In genomic region chr7:787332-788240, GRCh38 we compare ENCODE assay signal across 22 cellular contexts. TPM values are rescaled to one million over a fixed set of nuclear protein-coding genes. Genes with fewer than 3 reads are reported as not detected.
DNase-seq lines count a peak whose midpoint lies in the region; ATAC-seq and TF ChIP-seq lines count a peak whose summit lies in the region.
"Had no signal": no experiment of that assay in that cellular context is flagged by ENCODE, and none has a peak within 500 bp of the region (broad histone marks: within the 10 kb centered on the region; RNA-seq: fewer than 3 reads in every experiment).

No MANE protein-coding gene starts in this region.

- no peak overlapping the region for H3K4me2 ChIP-seq in PC-9

- no TSS peak for BruUV-seq in PC-9 (replicated peaks; lab: Mats Ljungman, UMichigan)

- H3F3A ChIP-seq in PC-9 (ENCODE audit: insufficient read depth, low read depth) = peaks cover 13% of the 10 kb centered on the region

- H3K4me1 ChIP-seq in PC-9 (replicated peaks; ENCODE audit: insufficient read depth) (no peaks in the 10 kb centered on the region), endodermal cell (ENCODE audit: control insufficient read depth, insufficient read depth, low read length) (no peaks in the 10 kb centered on the region), gastroesophageal sphincter (peaks cover 0 to 25% (median 0%) of the 10 kb centered on the region in 3 donors)

- TF ChIP-seq CTCF in PC-9 (conservative IDR thresholded peaks at IDR 0.05) (peak; percentile 22; the same call in 1 of the 2 replicates), endodermal cell (conservative IDR thresholded peaks at IDR 0.05) (peak; percentile 47), type B pancreatic cell (conservative IDR thresholded peaks at IDR 0.05) (peak; percentile 25), gastroesophageal sphincter (IDR thresholded peaks at IDR 0.05) (no peak)

- peaks cover 14% of the 10 kb centered on the region; the same call in 1 of the 2 replicates for H3K36me3 ChIP-seq in PC-9 (ENCODE audit: low read depth)
- peaks cover 34% of the 10 kb centered on the region for H3K36me3 ChIP-seq in endodermal cell (ENCODE audit: control insufficient read depth, insufficient read depth, low read length)
- peaks cover 0 to 39% of the 10 kb centered on the region in 2 donors for H3K36me3 ChIP-seq in gastroesophageal sphincter

- no peak overlapping the region for H3K4me3 ChIP-seq in PC-9
- H3K4me3 ChIP-seq in endodermal cell (ENCODE audit: low read length) = no peak overlapping the region
- no peak overlapping the region for H3K4me3 ChIP-seq in gastroesophageal sphincter
- H3K4me3 ChIP-seq: cardiac muscle cell, upper lobe of left lung had no signal

- TF ChIP-seq EP300 in gastroesophageal sphincter (IDR thresholded peaks at IDR 0.05) = no peak

- peaks cover 2% of the 10 kb centered on the region; the same call in 1 of the 2 replicates for H4K20me1 ChIP-seq in PC-9 (ENCODE audit: insufficient read depth)

- POLR2A ChIA-PET in PC-9 (lab: Charles Lee; ENCODE audit: unreplicated experiment) = interaction anchor here (1.0 kb wide), 1 partner anchor 55 kb away, joined by 10 read pairs; no protein-coding TSS in a partner anchor

- no peak overlapping the region for H2AFZ ChIP-seq in PC-9

- WGBS in endodermal cell (ENCODE audit: insufficient coverage in 1 of 2, insufficient read length in 1 of 2), 2 experiments = 94 to 95% methylated on average over 20 to 27 of the region's 27 CpGs
- 73 to 91% methylated on average over 2 to 7 of the region's 27 CpGs for WGBS in gastroesophageal sphincter (ENCODE audit: low coverage in 1 of 2), 2 donors

- H3K9me3 Mint-ChIP-seq in endodermal cell (peaks cover 4% of the 10 kb centered on the region), type B pancreatic cell (no peaks in the 10 kb centered on the region)
- H3K9me3 Mint-ChIP-seq: activated naive CD4-positive, alpha-beta T cell treated with anti-CD3 and anti-CD28 coated beads for 36 hours had no signal

- H3K9me3 ChIP-seq in PC-9 (ENCODE audit: insufficient read depth, low read depth) (no peaks in the 10 kb centered on the region), endodermal cell (ENCODE audit: control insufficient read depth, low read length) (peaks cover 5% of the 10 kb centered on the region), gastroesophageal sphincter (no peaks in the 10 kb centered on the region)
- H3K9me3 ChIP-seq: neutrophil, upper lobe of left lung had no signal

- no peaks in the 10 kb centered on the region for H3K4me1 Mint-ChIP-seq in endodermal cell
- no peaks in the 10 kb centered on the region for H3K4me1 Mint-ChIP-seq in type B pancreatic cell (ENCODE audit: unreplicated experiment)
- H3K4me1 Mint-ChIP-seq: activated CD4-positive, alpha-beta T cell treated with anti-CD3 and anti-CD28 coated beads for 36 hours; B cell had no signal

- no peak overlapping the region for H3K9ac ChIP-seq in endodermal cell (ENCODE audit: extremely low read depth, low read length, poor library complexity, severe bottlenecking)

- no peak overlapping the region for H3K4me3 Mint-ChIP-seq in endodermal cell
- no peak overlapping the region for H3K4me3 Mint-ChIP-seq in type B pancreatic cell
- H3K4me3 Mint-ChIP-seq: activated CD4-positive, alpha-beta T cell treated with anti-CD3 and anti-CD28 coated beads for 36 hours; activated naive CD4-positive, alpha-beta T cell treated with anti-CD3 and anti-CD28 coated beads for 36 hours; activated T-cell treated with anti-CD3 and anti-CD28 coated beads, Interleukin-2, amount 50 U/mL, for 24 hours; B cell; T-helper 17 cell had no signal

- H3K27ac Mint-ChIP-seq in endodermal cell = no peak overlapping the region
- no peak overlapping the region for H3K27ac Mint-ChIP-seq in type B pancreatic cell
- H3K27ac Mint-ChIP-seq: activated CD4-positive, alpha-beta T cell treated with anti-CD3 and anti-CD28 coated beads for 36 hours; activated naive CD4-positive, alpha-beta T cell treated with anti-CD3 and anti-CD28 coated beads for 36 hours; activated T-cell treated with anti-CD3 and anti-CD28 coated beads, Interleukin-2, amount 50 U/mL, for 24 hours; B cell; T-helper 17 cell had no signal

- H3K36me3 Mint-ChIP-seq in endodermal cell (ENCODE audit: low read depth) (peaks cover 68% of the 10 kb centered on the region), type B pancreatic cell (peaks cover 20% of the 10 kb centered on the region)

- DNase-seq in left cardiac atrium (peak; percentile 18), cardiac septum (ENCODE audit: low spot score) (no peak), PC-9 (no peak), endodermal cell (peak; percentile 57), type B pancreatic cell (ENCODE audit: extremely low spot score, unreplicated experiment) (no peak)
- DNase-seq: activated CD4-positive, alpha-beta T cell treated with anti-CD3 and anti-CD28 coated beads for 36 hours; activated naive CD4-positive, alpha-beta T cell treated with anti-CD3 and anti-CD28 coated beads for 36 hours; activated T-cell treated with anti-CD3 and anti-CD28 coated beads, Interleukin-2, amount 50 U/mL, for 24 hours; dermis blood vessel endothelial cell; glutamatergic neuron; NCI-H1092; NCI-H187 treated with DMSO at 0.1 percent for 48 hours; NCI-H526 treated with DMSO at 0.1 percent for 48 hours; stimulated activated CD8-positive, alpha-beta memory T cell treated with anti-CD3 and anti-CD28 coated beads, Interleukin-4, amount 100 ng/mL, for 48 hours; T-helper 17 cell had no signal

- H3K9me2 ChIP-seq in PC-9 (ENCODE audit: insufficient read depth) = no peaks in the 10 kb centered on the region

- H3K27me3 ChIP-seq in PC-9 (ENCODE audit: insufficient read depth, low read depth) = no peaks in the 10 kb centered on the region
- no peaks in the 10 kb centered on the region for H3K27me3 ChIP-seq in endodermal cell (ENCODE audit: control insufficient read depth, insufficient read depth, low read length, poor library complexity, severe bottlenecking)
- H3K27me3 ChIP-seq in gastroesophageal sphincter = no peaks in the 10 kb centered on the region
- H3K27me3 ChIP-seq: cardiac muscle cell, neutrophil, upper lobe of left lung had no signal

- CTCF ChIA-PET in PC-9 (lab: Charles Lee) = interaction anchor here (0.7 kb wide), 1 partner anchor 316 kb away, joined by 3 read pairs; no protein-coding TSS in a partner anchor

- H3K27ac ChIP-seq in PC-9 (no peak overlapping the region), endodermal cell (ENCODE audit: low read depth, low read length) (no peak overlapping the region), gastroesophageal sphincter (no peak overlapping the region)
- H3K27ac ChIP-seq: cardiac muscle cell, neutrophil, upper lobe of left lung had no signal

- ATAC-seq in left cardiac atrium = peak in 1 of 2 donors; percentile 6
- ATAC-seq in GM19452 (IDR thresholded peaks at IDR 0.05; ENCODE audit: unreplicated experiment) = no peak
- no peak for ATAC-seq in HG02610 (IDR thresholded peaks at IDR 0.05; ENCODE audit: unreplicated experiment)
- no peak for ATAC-seq in gastroesophageal sphincter

- H3K79me2 ChIP-seq in PC-9 (ENCODE audit: low read depth) = no peaks in the 10 kb centered on the region

- no peaks in the 10 kb centered on the region for H3K27me3 Mint-ChIP-seq in endodermal cell (ENCODE audit: insufficient read depth)
- H3K27me3 Mint-ChIP-seq in type B pancreatic cell = no peaks in the 10 kb centered on the region
- H3K27me3 Mint-ChIP-seq: activated CD4-positive, alpha-beta T cell treated with anti-CD3 and anti-CD28 coated beads for 36 hours; activated T-cell treated with anti-CD3 and anti-CD28 coated beads, Interleukin-2, amount 50 U/mL, for 24 hours; B cell; T-helper 17 cell had no signal

- no peak for TF ChIP-seq POLR2A in gastroesophageal sphincter (IDR thresholded peaks at IDR 0.05)

- intact Hi-C loops in left cardiac atrium (cut with DNase I) = loop anchor here (5.0 to 10.0 kb wide), 2 partner anchors 85 to 87 kb away; partner anchors contain the start of gene GET4 (in 1 of the 2)
- intact Hi-C loops in cardiac septum (cut with DNase I) = loop anchor here (2.0 kb wide), 1 partner anchor 85 kb away; no protein-coding TSS in a partner anchor
- intact Hi-C loops in PC-9 (cut with micrococcal nuclease; ENCODE audit: unreplicated experiment) = loop anchor here (2.0 to 5.0 kb wide), 3 partner anchors 25 to 390 kb away; no protein-coding TSS in a partner anchor

RNA-seq across cellular contexts. Expression of gene SUN1, which starts 44.7 kb away (rescaled TPM):
- 100 to 1,000 TPM; 124 to 136 TPM for total RNA-seq in left cardiac atrium
- 153 TPM for total RNA-seq in cardiac septum
- total RNA-seq in PC-9 (2021) = 245 and 272 TPM in 2 replicates
- total RNA-seq in endodermal cell = 100 to 1,000 TPM; 133 to 136 TPM
- polyA plus RNA-seq in endodermal cell (2013, experiment 1 of 2) = 114 TPM
- polyA plus RNA-seq in endodermal cell (2013, experiment 2 of 2) = 103 TPM
- 121 and 146 TPM in 2 replicates for total RNA-seq in type B pancreatic cell (ENCODE audit: low replicate concordance)
- total RNA-seq in gastroesophageal sphincter = 100 to 1,000 TPM; 151 to 261 (median 231) TPM

Comparison
In these comparisons a context has a peak if more than half of its experiments do, and no peak if none do; other contexts are left out.
1. DNase-seq: peak in left cardiac atrium (single experiment) and endodermal cell (single experiment); none in cardiac septum (single experiment), PC-9 (0 of 2) and type B pancreatic cell (single experiment).
2. CTCF ChIP-seq: peak in PC-9 (single experiment), endodermal cell (single experiment) and type B pancreatic cell (single experiment); none in gastroesophageal sphincter (0 of 4).